25 cellular contexts compared by ENCODE assay signal in the genomic region with DNA sequence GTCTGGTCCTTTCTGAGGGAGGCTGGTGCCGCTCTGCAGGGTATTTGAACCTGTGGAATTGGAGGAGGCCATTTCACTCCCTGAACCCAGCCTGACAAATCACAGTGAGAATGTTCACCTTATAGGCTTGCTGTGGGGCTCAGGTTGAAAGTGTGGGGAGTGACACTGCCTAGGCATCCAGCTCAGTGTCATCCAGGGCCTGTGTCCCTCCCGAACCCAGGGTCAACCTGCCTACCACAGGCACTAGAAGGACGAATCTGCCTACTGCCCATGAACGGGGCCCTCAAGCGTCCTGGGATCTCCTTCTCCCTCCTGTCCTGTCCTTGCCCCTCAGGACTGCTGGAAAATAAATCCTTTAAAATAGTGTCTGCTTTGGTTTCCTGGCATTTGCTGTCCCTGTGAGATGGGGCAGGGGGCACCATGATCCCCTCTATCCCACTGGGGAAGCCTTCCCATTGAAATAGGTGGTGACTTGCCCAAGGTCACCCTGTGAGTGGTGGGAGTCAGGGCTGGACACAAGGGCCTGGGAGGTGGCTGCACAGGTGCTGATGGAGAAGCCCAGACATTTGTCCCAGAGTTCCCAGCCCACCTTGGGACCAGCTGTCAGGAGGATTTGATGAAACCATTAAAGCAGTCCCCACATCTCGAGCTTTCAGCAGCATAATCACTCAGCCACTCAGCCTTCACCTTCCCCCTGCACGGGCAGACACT. TPM values are rescaled to one million over a fixed set of nuclear protein-coding genes. Genes with fewer than 3 reads are reported as not detected.
"Had no signal": no experiment of that assay in that cellular context is flagged by ENCODE, and none has a peak within 500 bp of the region (broad histone marks: within the 10 kb centered on the region; RNA-seq: fewer than 3 reads in every experiment).

No MANE protein-coding gene starts in this region.

- ATAC-seq: activated naive CD4-positive, alpha-beta T cell treated with anti-CD3 and anti-CD28 coated beads, Interleukin-2, amount 50 U/mL, for 72 hours had no signal

- H3K36me3 Mint-ChIP-seq: activated naive CD4-positive, alpha-beta T cell treated with anti-CD3 and anti-CD28 coated beads, Interleukin-2, amount 50 U/mL, for 72 hours; memory B cell had no signal

- H3K4me3 Mint-ChIP-seq: activated CD4-positive, alpha-beta T cell treated with anti-CD3 and anti-CD28 coated beads, Interleukin-2, amount 10 ng/mL, durations not matched to agents 24 days and 14 days; memory B cell had no signal

- H3K4me3 ChIP-seq: adrenal gland, prostate gland, right atrium auricular region, skin epidermis, stomach had no signal

- H3K27me3 ChIP-seq: adrenal gland, right atrium auricular region had no signal

- H3K4me1 ChIP-seq: adrenal gland, prostate gland had no signal

- H3K27ac Mint-ChIP-seq: activated CD4-positive, alpha-beta T cell treated with anti-CD3 and anti-CD28 coated beads, Interleukin-2, amount 10 ng/mL, durations not matched to agents 24 days and 14 days; activated naive CD4-positive, alpha-beta T cell treated with anti-CD3 and anti-CD28 coated beads, Interleukin-2, amount 50 U/mL, for 72 hours; memory B cell had no signal

- H3K9me3 ChIP-seq: adrenal gland, prostate gland, right atrium auricular region, stomach had no signal

- DNase-seq: activated CD4-positive, alpha-beta T cell treated with anti-CD3 and anti-CD28 coated beads, Interleukin-2, amount 10 ng/mL, durations not matched to agents 24 days and 14 days; activated CD8-positive, alpha-beta memory T cell treated with anti-CD3 and anti-CD28 coated beads, Interleukin-2, amount 50 U/mL, for 4 hours; activated gamma-delta T cell treated with Interleukin-2 at 50 U/mL for 16 hours; activated T-cell treated with anti-CD3 and anti-CD28 coated beads, Interleukin-2, amount 50 U/mL, for 48 hours; adrenal gland; effector memory CD4-positive, alpha-beta T cell; foreskin fibroblast; stimulated activated CD4-positive, alpha-beta T cell treated with anti-CD3 and anti-CD28 coated beads, Interleukin-15, amount 100 ng/mL, for 24 hours; stimulated activated CD4-positive, alpha-beta T cell treated with anti-CD3 and anti-CD28 coated beads, Interleukin-2, amount 100 ng/mL, for 48 hours; stomach; trophoblast cell had no signal

- H3K27ac ChIP-seq: adrenal gland, right atrium auricular region, skin epidermis had no signal

- H3K36me3 ChIP-seq: adrenal gland, prostate gland, right atrium auricular region, stomach had no signal

- H3K9me3 Mint-ChIP-seq: activated CD4-positive, alpha-beta T cell treated with anti-CD3 and anti-CD28 coated beads, Interleukin-2, amount 10 ng/mL, durations not matched to agents 24 days and 14 days; activated naive CD4-positive, alpha-beta T cell treated with anti-CD3 and anti-CD28 coated beads, Interleukin-2, amount 50 U/mL, for 72 hours; memory B cell had no signal

- H3K4me1 Mint-ChIP-seq: activated CD4-positive, alpha-beta T cell treated with anti-CD3 and anti-CD28 coated beads, Interleukin-2, amount 10 ng/mL, durations not matched to agents 24 days and 14 days had no signal

RNA-seq across cellular contexts. Expression of gene CX3CL1, which starts 6.3 kb away (rescaled TPM):
- total RNA-seq: activated CD4-positive, alpha-beta T cell treated with anti-CD3 and anti-CD28 coated beads, Interleukin-2, amount 10 ng/mL, durations not matched to agents 24 days and 14 days; mononuclear cell; T-helper 2 cell treated with Interferon-gamma antibody and Interleukin-4, amounts not matched to agents 100 ng/mL and 5 ng/mL, for 36 hours had no signal

RNA-seq across cellular contexts. Expression of gene CCL22, which starts 7.4 kb away (rescaled TPM):
- total RNA-seq: cerebellum, dermis blood vessel endothelial cell, glomerular endothelial cell, mononuclear cell, temporal lobe had no signal
- polyA plus RNA-seq: neural cell had no signal

RNA-seq across cellular contexts. Expression of gene CCL17, which starts 38.6 kb away (rescaled TPM):
- total RNA-seq: activated CD4-positive, alpha-beta T cell treated with anti-CD3 and anti-CD28 coated beads, Interleukin-2, amount 10 ng/mL, durations not matched to agents 24 days and 14 days; activated naive CD4-positive, alpha-beta T cell treated with anti-CD3 and anti-CD28 coated beads, Interleukin-2, amount 50 U/mL, for 72 hours; adrenal gland; cerebellum; dermis blood vessel endothelial cell; glomerular endothelial cell; liver; mononuclear cell; omental fat pad; prostate gland; right atrium auricular region; stomach; T-helper 2 cell treated with Interferon-gamma antibody and Interleukin-4, amounts not matched to agents 100 ng/mL and 5 ng/mL, for 36 hours; temporal lobe had no signal
- polyA plus RNA-seq: adrenal gland, liver, neural cell had no signal
